ENCODE assay signal across 16 cellular contexts in genomic region chr2:202883987-202884675, GRCh38. TPM values are rescaled to one million over a fixed set of nuclear protein-coding genes. Genes with fewer than 3 reads are reported as not detected.
A peak's percentile ranks its signal among the peaks of the same experiment; 100 is the strongest.
DNase-seq lines count a peak whose midpoint lies in the region; ATAC-seq and TF ChIP-seq lines count a peak whose summit lies in the region.
"Had no signal": no experiment of that assay in that cellular context is flagged by ENCODE, and none has a peak within 500 bp of the region (broad histone marks: within the 10 kb centered on the region; RNA-seq: fewer than 3 reads in every experiment).

No MANE protein-coding gene starts in this region.

- H3K4me3 ChIP-seq in ACC112 (ENCODE audit: low read depth, low read length): no peak overlapping the region
- H3K4me3 ChIP-seq in HCT116 (replicated peaks in 1 of 2; ENCODE audit: low read depth in 1 of 2, low read length in 2 of 2): no peak overlapping the region
- no peak overlapping the region for H3K4me3 ChIP-seq in WI38 (ENCODE audit: low read depth, low read length)
- H3K4me3 ChIP-seq in fibroblast of the aortic adventitia (ENCODE audit: low read depth, low read length): no peak overlapping the region
- no peak overlapping the region for H3K4me3 ChIP-seq in PC-9

- CTCF ChIA-PET in HCT116 (lab: Charles Lee) (no interaction called here), PC-9 (lab: Charles Lee) (no interaction called here)
- CTCF ChIA-PET in activated CD4-positive, alpha-beta T cell treated with anti-CD3 and anti-CD28 coated beads for 36 hours (lab: Charles Lee): interaction anchor here (0.6 to 1.5 kb wide), 2 partner anchors 14 to 43 kb away, joined by 3 read pairs; no protein-coding TSS in a partner anchor

- no peak for TF ChIP-seq POLR2A in HCT116 (IDR thresholded peaks at IDR 0.05; ENCODE audit: borderline replicate concordance, extremely low read depth, insufficient read depth, insufficient read length)

- H3K9me2 ChIP-seq in HCT116 (ENCODE audit: insufficient read depth) (no peaks in the 10 kb centered on the region), PC-9 (ENCODE audit: insufficient read depth) (no peaks in the 10 kb centered on the region)

- H3F3A ChIP-seq in PC-9 (ENCODE audit: insufficient read depth, low read depth): no peaks in the 10 kb centered on the region

- H3K27ac ChIP-seq in ACC112 (ENCODE audit: low read depth, low read length) (peak overlapping the region; percentile 31), HCT116 (ENCODE audit: low read depth, low read length) (no peak overlapping the region), PC-9 (no peak overlapping the region)

- H3K9ac ChIP-seq in HCT116 (ENCODE audit: low read length): no peak overlapping the region

- H3K9me3 Mint-ChIP-seq in activated CD4-positive, alpha-beta T cell treated with anti-CD3 and anti-CD28 coated beads for 36 hours (ENCODE audit: low read depth): no peaks in the 10 kb centered on the region
- H3K9me3 Mint-ChIP-seq: type B pancreatic cell had no signal

- H3K4me3 Mint-ChIP-seq in activated CD4-positive, alpha-beta T cell treated with anti-CD3 and anti-CD28 coated beads for 36 hours: no peak overlapping the region
- H3K4me3 Mint-ChIP-seq: type B pancreatic cell had no signal

- H3K79me2 ChIP-seq in ACC112 (ENCODE audit: control insufficient read depth, insufficient read depth, low read length, unreplicated experiment) (no peaks in the 10 kb centered on the region), HCT116 (ENCODE audit: insufficient read depth, low read length) (no peaks in the 10 kb centered on the region), PC-9 (ENCODE audit: low read depth) (no peaks in the 10 kb centered on the region)

- H3K27me3 Mint-ChIP-seq in activated CD4-positive, alpha-beta T cell treated with anti-CD3 and anti-CD28 coated beads for 36 hours: no peaks in the 10 kb centered on the region
- H3K27me3 Mint-ChIP-seq: type B pancreatic cell had no signal

- RAD21 ChIA-PET in HCT116 (lab: Charles Lee; ENCODE audit: low non-redundant PET in 1 of 2, low total read pairs in 2 of 2, uncharacterized antibody in 2 of 2, unreplicated experiment in 2 of 2): no interaction called here

- intact Hi-C loops in HCT116 (cut with micrococcal nuclease) (no loop called here), PC-9 (cut with micrococcal nuclease; ENCODE audit: unreplicated experiment) (no loop called here)
- intact Hi-C loops in activated CD4-positive, alpha-beta T cell treated with anti-CD3 and anti-CD28 coated beads for 36 hours (cut with DNase I, micrococcal nuclease): no loop called here

- DNase-seq in HCT116 (ENCODE audit: low read depth, low spot score) (no peak), fibroblast of the aortic adventitia (ENCODE audit: low read depth) (peak; percentile 6), D341Med (ENCODE audit: low spot score) (no peak), PC-9 (no peak)
- no peak for DNase-seq in activated CD4-positive, alpha-beta T cell treated with anti-CD3 and anti-CD28 coated beads for 36 hours
- DNase-seq in stimulated activated CD4-positive, alpha-beta T cell treated with anti-CD3 and anti-CD28 coated beads, Interleukin-1b, Interleukin-23, amount 100 ng/mL, for 48 hours: no peak
- DNase-seq: Kasumi-1; midbrain; NCI-H187; NCI-H510A treated with DMSO at 0.1 percent for 48 hours; PC-3; stimulated activated CD4-positive, alpha-beta T cell treated with anti-CD3 and anti-CD28 coated beads, Interleukin-4, amount 100 ng/mL, for 4 hours had no signal

- TF ChIP-seq RAD21 in HCT116 (IDR thresholded peaks at IDR 0.05; ENCODE audit: low read depth): peak; percentile 15; the same call in 1 of the 2 replicates

- H3K4me1 Mint-ChIP-seq in activated CD4-positive, alpha-beta T cell treated with anti-CD3 and anti-CD28 coated beads for 36 hours: no peaks in the 10 kb centered on the region

- H2AFZ ChIP-seq in ACC112 (ENCODE audit: low read length, unreplicated experiment): no peak overlapping the region
- H2AFZ ChIP-seq in HCT116 (ENCODE audit: low read depth, low read length, poor library complexity, severe bottlenecking): no peak overlapping the region
- H2AFZ ChIP-seq in PC-9: no peak overlapping the region

- BruUV-seq in HCT116 (replicated peaks; lab: Mats Ljungman, UMichigan): no TSS peak
- no TSS peak for BruUV-seq in PC-9 (replicated peaks; lab: Mats Ljungman, UMichigan)

- H3K4me1 ChIP-seq in ACC112 (ENCODE audit: control insufficient read depth, insufficient read depth, low read length, unreplicated experiment) (no peaks in the 10 kb centered on the region), HCT116 (ENCODE audit: control insufficient read depth in 1 of 2, insufficient read depth in 2 of 2, low read length in 2 of 2) (no peaks in the 10 kb centered on the region), PC-9 (replicated peaks; ENCODE audit: insufficient read depth) (no peaks in the 10 kb centered on the region)

- H4K20me1 ChIP-seq in HCT116 (ENCODE audit: insufficient read depth): no peaks in the 10 kb centered on the region
- H4K20me1 ChIP-seq in PC-9 (ENCODE audit: insufficient read depth): no peaks in the 10 kb centered on the region

- no peak overlapping the region for H3K4me2 ChIP-seq in HCT116 (ENCODE audit: low read length)
- no peak overlapping the region for H3K4me2 ChIP-seq in PC-9

- peak; percentile 57; the same call in 1 of the 2 replicates for ATAC-seq in HCT116
- no peak for ATAC-seq in activated CD4-positive, alpha-beta T cell treated with anti-CD3 and anti-CD28 coated beads for 36 hours
- ATAC-seq: PC-3, SK-N-SH treated with all-trans-retinoic acid at 6 μM for 48 hours had no signal

- H3K27me3 ChIP-seq in ACC112 (ENCODE audit: insufficient read depth, low read length): no peaks in the 10 kb centered on the region
- H3K27me3 ChIP-seq in HCT116 (ENCODE audit: insufficient read depth, low read length): no peaks in the 10 kb centered on the region
- no peaks in the 10 kb centered on the region for H3K27me3 ChIP-seq in PC-9 (ENCODE audit: insufficient read depth, low read depth)

- H3K36me3 ChIP-seq in ACC112 (ENCODE audit: insufficient read depth, low read length): no peaks in the 10 kb centered on the region
- peaks cover 16 to 28% of the 10 kb centered on the region in 2 experiments for H3K36me3 ChIP-seq in HCT116 (ENCODE audit: control insufficient read depth in 1 of 2, insufficient read depth in 2 of 2, low read length in 2 of 2)
- no peaks in the 10 kb centered on the region for H3K36me3 ChIP-seq in PC-9 (ENCODE audit: low read depth)

- TF ChIP-seq CTCF in HCT116 (IDR thresholded peaks at IDR 0.05 in 2 of 3, conservative IDR thresholded peaks at IDR 0.05 in 1 of 3; ENCODE audit: borderline replicate concordance in 1 of 3, insufficient read depth in 1 of 3, low read depth in 2 of 3, low read length in 2 of 3) (0 out of 6 replicates have a peak, but pooled peaks of 1 of the 3 experiments have one; percentile 17), WI38 (IDR thresholded peaks at IDR 0.05; ENCODE audit: low read depth, low read length) (peak; percentile 24), fibroblast of the aortic adventitia (IDR thresholded peaks at IDR 0.05; ENCODE audit: insufficient read depth, low read length) (peak; percentile 12), PC-9 (conservative IDR thresholded peaks at IDR 0.05) (no peak)

- H3K9me3 ChIP-seq in HCT116 (ENCODE audit: control insufficient read depth in 1 of 2, insufficient read depth in 1 of 2, low read depth in 1 of 2, low read length in 2 of 2): no peaks in the 10 kb centered on the region
- no peaks in the 10 kb centered on the region for H3K9me3 ChIP-seq in PC-9 (ENCODE audit: insufficient read depth, low read depth)

- H3K36me3 Mint-ChIP-seq in activated CD4-positive, alpha-beta T cell treated with anti-CD3 and anti-CD28 coated beads for 36 hours (ENCODE audit: low read depth): peaks cover 38% of the 10 kb centered on the region

- no peak overlapping the region for H3K27ac Mint-ChIP-seq in activated CD4-positive, alpha-beta T cell treated with anti-CD3 and anti-CD28 coated beads for 36 hours
- H3K27ac Mint-ChIP-seq: type B pancreatic cell had no signal

- POLR2A ChIA-PET in HCT116 (lab: Charles Lee): no interaction called here
- POLR2A ChIA-PET in activated CD4-positive, alpha-beta T cell treated with anti-CD3 and anti-CD28 coated beads for 36 hours (lab: Charles Lee): no interaction called here
- POLR2A ChIA-PET in PC-9 (lab: Charles Lee; ENCODE audit: unreplicated experiment): no interaction called here

TF ChIP-seq in HCT116, 20 proteins besides CTCF, POLR2A, EP300 and RAD21 (continues in another document):
- TF ChIP-seq MAX (IDR thresholded peaks at IDR 0.05): no peak

RNA-seq across cellular contexts. Expression of gene ICA1L, which starts 12.6 kb away (rescaled TPM):
- total RNA-seq in HCT116 (2021; ENCODE audit: unreplicated experiment) (2.5 TPM), fibroblast of the aortic adventitia (ENCODE audit: low replicate concordance) (8.9 TPM in 2 replicates), PC-9 (2021) (0.20 TPM in 1 of 2 replicates, not detected in the other)
- 0.56 and 0.59 TPM in 2 replicates for polyA plus RNA-seq in HCT116 (2012)
- total RNA-seq in activated CD4-positive, alpha-beta T cell treated with anti-CD3 and anti-CD28 coated beads for 36 hours: 1 to 10 TPM; 7.5 to 8.2 TPM

RNA-seq across cellular contexts. Expression of gene WDR12, which starts 27.3 kb away (rescaled TPM):
- 140 TPM for total RNA-seq in HCT116 (2021; ENCODE audit: unreplicated experiment)
- polyA plus RNA-seq in HCT116 (2012): 44.1 and 61.7 TPM in 2 replicates
- 28.1 and 34.4 TPM in 2 replicates for total RNA-seq in fibroblast of the aortic adventitia (ENCODE audit: low replicate concordance)
- 100 to 1,000 TPM in 1 of 2 experiments, 10 to 100 TPM in 1; 92.5 to 129 TPM for total RNA-seq in activated CD4-positive, alpha-beta T cell treated with anti-CD3 and anti-CD28 coated beads for 36 hours
- total RNA-seq in PC-9 (2021): 38.7 and 45.3 TPM in 2 replicates

RNA-seq across cellular contexts. Expression of gene CARF, which starts 27.9 kb away (rescaled TPM):
- total RNA-seq in HCT116 (2021; ENCODE audit: unreplicated experiment) (4.2 TPM), fibroblast of the aortic adventitia (ENCODE audit: low replicate concordance) (14.0 and 14.2 TPM in 2 replicates), PC-9 (2021) (5.9 and 6.5 TPM in 2 replicates)
- 1.1 and 1.8 TPM in 2 replicates for polyA plus RNA-seq in HCT116 (2012)
- total RNA-seq in activated CD4-positive, alpha-beta T cell treated with anti-CD3 and anti-CD28 coated beads for 36 hours: 1 to 10 TPM; 6.2 to 9.0 TPM
